In the genomic region with DNA sequence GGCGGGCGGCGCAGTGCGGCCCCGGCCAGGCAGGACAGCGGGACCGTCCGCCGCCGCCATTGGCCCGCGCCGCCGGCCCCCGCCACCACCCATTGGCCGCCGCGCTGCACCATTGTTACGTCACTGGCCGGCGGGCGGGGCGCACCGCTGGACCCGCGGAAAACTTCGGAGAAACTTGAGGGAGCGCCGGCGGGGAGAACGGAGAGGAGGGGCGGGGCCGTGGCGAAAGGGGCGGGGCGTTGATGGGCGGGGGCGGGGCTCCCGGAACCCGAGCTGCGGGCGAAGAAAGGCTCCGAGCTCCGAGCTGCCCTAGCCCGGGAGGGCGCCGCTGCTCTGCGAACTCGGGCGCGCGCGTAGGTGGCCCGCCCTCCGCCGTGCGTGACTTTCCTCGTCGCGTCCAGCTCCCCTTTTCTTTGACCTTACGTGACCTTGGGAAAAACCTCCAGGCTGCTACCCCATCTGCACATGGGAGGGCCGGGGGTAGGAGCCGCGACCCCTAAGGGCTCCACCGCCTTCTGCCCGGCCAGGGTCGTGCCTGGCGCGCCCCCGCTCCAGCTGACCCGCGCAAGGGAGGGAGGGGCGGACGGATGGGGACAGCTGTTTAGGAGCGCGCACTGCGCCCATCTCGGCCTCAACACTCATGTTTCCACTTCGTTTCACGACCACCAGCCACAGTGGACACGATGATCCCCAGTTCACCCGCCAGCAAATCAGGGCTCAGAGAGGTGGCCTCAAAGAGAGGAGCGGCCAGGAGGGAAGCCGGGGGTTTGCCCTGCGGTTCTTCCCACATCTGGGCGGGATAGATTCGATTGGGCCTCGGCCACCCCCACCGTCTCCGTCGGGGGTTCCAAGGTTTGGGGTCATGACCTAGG, we compare ENCODE assay signal across 8 cellular contexts.
A peak's percentile ranks its signal among the peaks of the same experiment; 100 is the strongest.
DNase-seq lines count a peak whose midpoint lies in the region; ATAC-seq and TF ChIP-seq lines count a peak whose summit lies in the region.

A gene with protein sequence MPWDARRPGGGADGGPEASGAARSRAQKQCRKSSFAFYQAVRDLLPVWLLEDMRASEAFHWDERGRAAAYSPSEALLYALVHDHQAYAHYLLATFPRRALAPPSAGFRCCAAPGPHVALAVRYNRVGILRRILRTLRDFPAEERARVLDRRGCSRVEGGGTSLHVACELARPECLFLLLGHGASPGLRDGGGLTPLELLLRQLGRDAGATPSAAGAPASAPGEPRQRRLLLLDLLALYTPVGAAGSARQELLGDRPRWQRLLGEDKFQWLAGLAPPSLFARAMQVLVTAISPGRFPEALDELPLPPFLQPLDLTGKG (minus strand): TSS at position 33 of the 872 bp plus-strand sequence. CDS start 1,887 bp downstream, outside the sequence.

- peak within 1 kb of the TSS; percentile 68 for H3K4me3 ChIP-seq in AG09309 (ENCODE audit: control insufficient read depth, low read depth, low read length)

- DNase-seq in AG09309 (ENCODE audit: low read depth) (peak; percentile 54), NCI-H524 treated with DMSO at 0.1 percent for 48 hours (lab: John Stamatoyannopoulos, UW) (peak; percentile 70), cortex of kidney (lab: John Stamatoyannopoulos, UW) (peak; percentile 90), left kidney (ENCODE audit: low read depth, low spot score) (peak; percentile 98)
- peak; percentile 81 for DNase-seq in activated CD4-positive, alpha-beta T cell treated with anti-CD3 and anti-CD28 coated beads, Interleukin-2, amount 50 U/mL, for 1 hour
- peak; percentile 72 to 92 (median 84) for DNase-seq in stimulated activated CD4-positive, alpha-beta T cell treated with anti-CD3 and anti-CD28 coated beads, Interleukin-1b, Interleukin-23, amount 100 ng/mL, for 24 hours (ENCODE audit: low read depth in 4 of 4, low spot score in 1 of 4)

- ATAC-seq in GM19043 (IDR thresholded peaks at IDR 0.05; ENCODE audit: low read depth, unreplicated experiment) (peak; percentile 79), HG03354 (IDR thresholded peaks at IDR 0.05; ENCODE audit: poor library complexity, severe bottlenecking, unreplicated experiment) (peak; percentile 78)

- TF ChIP-seq CTCF in AG09309 (IDR thresholded peaks at IDR 0.05; ENCODE audit: control insufficient read depth, insufficient read depth, low read depth, low read length, missing control alignments), result no peak

Comparison
In these comparisons a context has a peak if more than half of its experiments do, and no peak if none do; other contexts are left out.
1. Peak in every context shown above with its lines: DNase-seq, ATAC-seq and H3K4me3 ChIP-seq.